8 cellular contexts compared by ENCODE assay signal in genomic region chr5:159427180-159428012, GRCh38.
DNase-seq lines count a peak whose midpoint lies in the region; ATAC-seq lines count a peak whose summit lies in the region.
"Had no signal": no experiment of that assay in that cellular context is flagged by ENCODE, and none has a peak within 500 bp of the region (broad histone marks: within the 10 kb centered on the region; RNA-seq: fewer than 3 reads in every experiment).

No MANE protein-coding gene starts in this region.

- intact Hi-C loops in Right ventricle myocardium superior (cut with DNase I): no loop called here

- H3K36me3 Mint-ChIP-seq in naive B cell: no peaks in the 10 kb centered on the region

- H3K27me3 Mint-ChIP-seq in naive B cell: no peaks in the 10 kb centered on the region

- DNase-seq in naive B cell: peak; percentile 39
- no peak for DNase-seq in NCI-H2196 (lab: John Stamatoyannopoulos, UW; ENCODE audit: unreplicated experiment)
- DNase-seq in Right ventricle myocardium superior: no peak
- no peak for DNase-seq in HT-29 (ENCODE audit: low spot score)
- DNase-seq: activated CD4-positive, alpha-beta T cell treated with anti-CD3 and anti-CD28 coated beads for 4 hours had no signal

- peak overlapping the region in 7 of 8 donors; percentile 2 to 66 (median 15) for H3K4me3 Mint-ChIP-seq in naive B cell

- ATAC-seq in GM18867 (IDR thresholded peaks at IDR 0.05; ENCODE audit: unreplicated experiment) (peak; percentile 71), GM21526 (IDR thresholded peaks at IDR 0.05; ENCODE audit: low FRiP score, unreplicated experiment) (peak; percentile 56), HG03196 (IDR thresholded peaks at IDR 0.05; ENCODE audit: unreplicated experiment) (peak; percentile 73), naive B cell (ENCODE audit: low read depth in 2 of 2) (peak; percentile 89 to 92), Right ventricle myocardium superior (ENCODE audit: poor library complexity) (no peak)

- peak overlapping the region; percentile 32 to 94 (median 78) for H3K27ac Mint-ChIP-seq in naive B cell

- peaks cover 13 to 28% (median 18%) of the 10 kb centered on the region in 3 donors for H3K4me1 Mint-ChIP-seq in naive B cell

- H3K9me3 Mint-ChIP-seq in naive B cell: peaks cover 0 to 2% (median 0%) of the 10 kb centered on the region in 7 donors
